In the genomic region with DNA sequence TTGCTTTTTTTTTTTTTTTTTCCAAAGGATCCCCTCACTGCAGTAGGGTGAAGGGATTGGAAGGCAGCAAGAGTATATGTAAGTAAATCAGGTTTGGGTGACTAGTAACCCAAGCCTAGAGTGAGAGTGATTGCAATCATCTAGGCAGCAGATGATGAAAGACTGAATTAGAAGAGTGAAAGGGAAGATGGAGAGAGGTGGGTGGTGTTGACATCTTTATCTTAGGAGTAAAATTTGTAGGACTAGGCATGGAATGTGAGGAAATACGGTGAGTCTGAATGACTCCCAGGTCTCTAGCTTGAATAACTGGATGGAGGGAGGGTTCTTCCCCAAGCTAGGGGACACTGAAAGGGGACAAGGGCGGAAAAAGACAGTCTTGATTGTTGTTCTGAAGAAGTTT, we compare ENCODE assay signal across 33 cellular contexts.
"Had no signal": no experiment of that assay in that cellular context is flagged by ENCODE, and none has a peak within 500 bp of the region (broad histone marks: within the 10 kb centered on the region; RNA-seq: fewer than 3 reads in every experiment).

No MANE protein-coding gene starts in this region.

- H3K9me3 Mint-ChIP-seq: activated CD4-positive, alpha-beta T cell treated with anti-CD3 and anti-CD28 coated beads, Interleukin-2, amount 10 ng/mL, durations not matched to agents 7 days and 5 days; activated naive CD4-positive, alpha-beta T cell treated with anti-CD3 and anti-CD28 coated beads, Interleukin-2, amount 10 ng/mL, durations not matched to agents 7 days and 5 days; activated naive CD8-positive, alpha-beta T cell treated with anti-CD3 and anti-CD28 coated beads, Interleukin-2, amount 50 U/mL, for 24 hours; activated T-cell treated with anti-CD3 and anti-CD28 coated beads, Interleukin-2, amount 50 U/mL, for 24 hours; central memory CD8-positive, alpha-beta T cell had no signal

- H3K27ac Mint-ChIP-seq: activated CD4-positive, alpha-beta T cell treated with anti-CD3 and anti-CD28 coated beads, Interleukin-2, amount 10 ng/mL, durations not matched to agents 7 days and 5 days; activated CD8-positive, alpha-beta T cell treated with anti-CD3 and anti-CD28 coated beads, Interleukin-2, amount 10 ng/mL, durations not matched to agents 7 days and 5 days; activated naive CD4-positive, alpha-beta T cell treated with anti-CD3 and anti-CD28 coated beads, Interleukin-2, amount 10 ng/mL, durations not matched to agents 7 days and 5 days; activated naive CD8-positive, alpha-beta T cell; activated naive CD8-positive, alpha-beta T cell treated with anti-CD3 and anti-CD28 coated beads, Interleukin-2, amount 50 U/mL, for 24 hours; activated T-cell treated with anti-CD3 and anti-CD28 coated beads, Interleukin-2, amount 50 U/mL, for 24 hours; T-cell; T-helper 17 cell had no signal

- H3K4me2 ChIP-seq: KMS-11 had no signal

- H3K9ac ChIP-seq: KMS-11 had no signal

- H3K4me3 ChIP-seq: cardiac muscle cell, Peyer's patch, SJSA1 had no signal

- H3K36me3 ChIP-seq: cardiac muscle cell, Peyer's patch, SJSA1, WERI-Rb-1 had no signal

- H3K4me1 Mint-ChIP-seq: activated naive CD4-positive, alpha-beta T cell treated with anti-CD3 and anti-CD28 coated beads, Interleukin-2, amount 10 ng/mL, durations not matched to agents 7 days and 5 days; central memory CD8-positive, alpha-beta T cell had no signal

- H3K4me3 Mint-ChIP-seq: activated CD4-positive, alpha-beta T cell treated with anti-CD3 and anti-CD28 coated beads, Interleukin-2, amount 10 ng/mL, durations not matched to agents 7 days and 5 days; activated CD8-positive, alpha-beta T cell treated with anti-CD3 and anti-CD28 coated beads, Interleukin-2, amount 10 ng/mL, durations not matched to agents 7 days and 5 days; activated naive CD4-positive, alpha-beta T cell treated with anti-CD3 and anti-CD28 coated beads, Interleukin-2, amount 10 ng/mL, durations not matched to agents 7 days and 5 days; activated naive CD8-positive, alpha-beta T cell; activated naive CD8-positive, alpha-beta T cell treated with anti-CD3 and anti-CD28 coated beads, Interleukin-2, amount 50 U/mL, for 24 hours; activated T-cell treated with anti-CD3 and anti-CD28 coated beads, Interleukin-2, amount 50 U/mL, for 24 hours; central memory CD8-positive, alpha-beta T cell; T-cell; T-helper 17 cell had no signal

- H3K9me3 ChIP-seq: Peyer's patch, SJSA1 had no signal

- H3K27ac ChIP-seq: cardiac muscle cell, KMS-11, Peyer's patch, SJSA1, WERI-Rb-1 had no signal

- ATAC-seq: activated CD8-positive, alpha-beta T cell treated with anti-CD3 and anti-CD28 coated beads, Interleukin-2, amount 10 ng/mL, durations not matched to agents 7 days and 5 days; activated naive CD8-positive, alpha-beta T cell treated with anti-CD3 and anti-CD28 coated beads, Interleukin-2, amount 50 U/mL, for 24 hours; PC-3; SK-N-SH treated with all-trans-retinoic acid at 6 μM for 48 hours; T-cell; T-helper 17 cell had no signal

- H3K36me3 Mint-ChIP-seq: activated naive CD4-positive, alpha-beta T cell treated with anti-CD3 and anti-CD28 coated beads, Interleukin-2, amount 10 ng/mL, durations not matched to agents 7 days and 5 days; activated naive CD8-positive, alpha-beta T cell had no signal

- DNase-seq: activated CD4-positive, alpha-beta T cell treated with anti-CD3 and anti-CD28 coated beads, Interleukin-2, amount 10 ng/mL, durations not matched to agents 7 days and 5 days; activated CD4-positive, alpha-beta T cell treated with anti-CD3 and anti-CD28 coated beads, Interleukin-2, amount 50 U/mL, for 48 hours; activated CD4-positive, CD25-positive, alpha-beta regulatory T cell; activated CD8-positive, alpha-beta T cell treated with anti-CD3 and anti-CD28 coated beads, Interleukin-2, amount 10 ng/mL, durations not matched to agents 7 days and 5 days; activated naive CD4-positive, alpha-beta T cell treated with anti-CD3 and anti-CD28 coated beads, Interleukin-2, amount 10 ng/mL, durations not matched to agents 7 days and 5 days; activated naive CD8-positive, alpha-beta T cell treated with anti-CD3 and anti-CD28 coated beads, Interleukin-2, amount 50 U/mL, for 24 hours; activated T-cell treated with anti-CD3 and anti-CD28 coated beads, Interleukin-2, amount 50 U/mL, for 24 hours; amniotic stem cell; aorta; MM.1S; NCI-H1092 treated with DMSO at 0.1 percent for 48 hours; NCI-H1417; NCI-H146; NCI-H187; NCI-H2081; NCI-H2171 treated with DMSO at 0.1 percent for 48 hours; NCI-H2227 treated with DMSO at 0.1 percent for 48 hours; NCI-H446 treated with DMSO at 0.1 percent for 48 hours; NCI-H524; PC-3; Peyer's patch; RPMI8226; SHP77 treated with DMSO at 0.1 percent for 48 hours; T-cell; T-helper 17 cell; T1000; WERI-Rb-1 had no signal

- H3K27me3 Mint-ChIP-seq: activated CD4-positive, alpha-beta T cell treated with anti-CD3 and anti-CD28 coated beads, Interleukin-2, amount 10 ng/mL, durations not matched to agents 7 days and 5 days; activated naive CD8-positive, alpha-beta T cell; activated T-cell treated with anti-CD3 and anti-CD28 coated beads, Interleukin-2, amount 50 U/mL, for 24 hours; central memory CD8-positive, alpha-beta T cell; T-cell had no signal

- H3K4me1 ChIP-seq: Peyer's patch, SJSA1 had no signal

- H3K27me3 ChIP-seq: Peyer's patch, SJSA1 had no signal
